In the genomic region with DNA sequence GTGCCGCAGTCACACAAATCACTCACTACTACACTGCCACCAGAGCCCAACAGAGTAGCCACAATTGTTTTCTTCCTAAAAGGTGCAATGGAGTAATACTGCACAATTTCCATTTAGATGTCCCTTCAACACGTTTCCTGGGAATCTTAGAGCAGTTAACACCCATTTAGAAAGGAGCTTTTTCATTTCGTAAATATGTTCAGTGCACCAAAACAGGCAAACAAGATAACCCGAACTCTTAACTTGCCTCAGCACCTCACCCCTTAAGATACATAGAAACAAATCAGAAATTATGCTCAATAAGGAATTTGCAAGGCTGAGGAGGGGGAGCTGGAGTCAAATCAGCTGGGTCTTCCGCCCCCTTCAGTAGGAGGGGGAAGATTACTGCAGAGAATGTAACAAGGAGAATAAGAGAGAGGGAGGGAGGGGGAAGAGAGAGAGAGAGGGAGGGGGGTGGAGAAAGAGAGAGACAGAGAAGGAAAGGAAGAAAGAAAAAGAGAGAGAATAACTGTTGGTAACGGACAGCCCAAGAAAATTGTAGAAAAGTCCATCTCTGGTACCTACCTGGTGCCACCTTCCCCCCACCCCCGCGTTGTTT, we compare ENCODE assay signal across 8 cellular contexts.
A peak's percentile ranks its signal among the peaks of the same experiment; 100 is the strongest.
DNase-seq lines count a peak whose midpoint lies in the region; ATAC-seq and TF ChIP-seq lines count a peak whose summit lies in the region.

No MANE protein-coding gene starts in this region.

- TF ChIP-seq CTCF in C4-2B (conservative IDR thresholded peaks at IDR 0.05): no peak

- peak overlapping the region; percentile 62 for H3K27ac ChIP-seq in C4-2B

- no peaks in the 10 kb centered on the region for H3K9me3 ChIP-seq in MG63

- no peak for DNase-seq in MG63
- DNase-seq in dermis blood vessel endothelial cell: peak; percentile 25
- DNase-seq in myocyte (ENCODE audit: low read depth): peak; percentile 56
- DNase-seq in DMS53 treated with DMSO at 0.1 percent for 48 hours (lab: John Stamatoyannopoulos, UW; ENCODE audit: unreplicated experiment): no peak
- DNase-seq in foreskin melanocyte: no peak
- no peak for DNase-seq in retina

- ATAC-seq in HG03439 (IDR thresholded peaks at IDR 0.05; ENCODE audit: unreplicated experiment): no peak

- H3K4me3 ChIP-seq in MG63: peak overlapping the region; percentile 41

- no peaks in the 10 kb centered on the region for H3K36me3 ChIP-seq in MG63

- H3K27me3 ChIP-seq in MG63: no peaks in the 10 kb centered on the region

Comparison
In these comparisons a context has a peak if more than half of its experiments do, and no peak if none do; other contexts are left out.
1. DNase-seq: peak in dermis blood vessel endothelial cell (single experiment) and myocyte (single experiment); none in MG63 (single experiment), DMS53 treated with DMSO at 0.1 percent for 48 hours (single experiment), foreskin melanocyte (single experiment) and retina (single experiment).